In the genomic region with DNA sequence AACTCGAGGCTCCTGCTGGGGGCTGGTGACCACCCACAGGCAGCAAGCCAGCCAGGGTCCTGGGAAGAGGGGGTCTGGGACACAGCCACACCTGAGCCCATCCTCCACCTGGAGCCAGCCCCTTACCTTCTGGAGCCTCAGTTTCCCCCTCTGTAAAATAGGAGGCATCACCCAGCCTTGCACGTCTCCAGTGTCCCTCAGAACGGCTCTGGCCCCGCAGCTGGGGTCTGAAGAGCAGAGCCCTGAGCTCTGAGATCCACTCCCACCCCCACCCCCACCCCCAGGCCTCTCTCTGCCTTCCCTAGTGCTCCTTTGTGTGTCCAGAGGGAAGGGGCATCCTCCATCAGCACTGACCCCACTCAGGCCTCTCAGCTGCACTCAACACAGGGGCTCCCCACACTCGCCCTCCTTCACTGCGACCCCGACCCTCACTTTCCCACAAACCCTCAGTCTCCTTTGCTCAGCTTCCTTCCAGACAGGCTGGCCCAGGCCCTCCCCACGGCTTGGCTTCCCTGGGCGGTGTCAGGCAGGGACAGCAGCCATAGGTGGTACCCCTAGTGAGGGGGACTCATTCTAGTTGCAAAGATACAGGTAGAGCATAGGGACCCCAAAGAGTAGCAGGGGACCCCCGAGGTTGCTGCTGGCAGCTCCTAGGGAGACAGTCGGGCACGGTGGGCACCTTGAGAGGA, we compare ENCODE assay signal across 18 cellular contexts. TPM values are rescaled to one million over a fixed set of nuclear protein-coding genes. Genes with fewer than 3 reads are reported as not detected.
DNase-seq lines count a peak whose midpoint lies in the region; ATAC-seq and TF ChIP-seq lines count a peak whose summit lies in the region.
"Had no signal": no experiment of that assay in that cellular context is flagged by ENCODE, and none has a peak within 500 bp of the region (broad histone marks: within the 10 kb centered on the region; RNA-seq: fewer than 3 reads in every experiment).

No MANE protein-coding gene starts in this region.

- H3K4me3 ChIP-seq in BLaER1 treated with 17β-estradiol and CSF1 and Interleukin-3, amounts not matched to agents 10 nM and 100 nM = no peak overlapping the region
- H3K4me3 ChIP-seq: MG63, PC-9 had no signal

- peak overlapping the region; percentile 71 for H3K27ac Mint-ChIP-seq in progenitor cell of endocrine pancreas

- H3K4me2 ChIP-seq in BLaER1 treated with 17β-estradiol and CSF1 and Interleukin-3, amounts not matched to agents 10 nM and 100 nM = peak overlapping the region; percentile 45 to 88 (median 72)
- H3K4me2 ChIP-seq: PC-9 had no signal

- no peaks in the 10 kb centered on the region for H3K36me3 ChIP-seq in BLaER1 treated with 17β-estradiol and CSF1 and Interleukin-3, amounts not matched to agents 10 nM and 100 nM
- H3K36me3 ChIP-seq: MG63 had no signal

- H4K20me1 ChIP-seq in BLaER1 treated with 17β-estradiol and CSF1 and Interleukin-3, amounts not matched to agents 10 nM and 100 nM = peaks cover 0 to 15% (median 0%) of the 10 kb centered on the region in 11 experiments; a peak in 3 of 22 replicates

- H3K4me1 ChIP-seq in BLaER1 treated with 17β-estradiol and CSF1 and Interleukin-3, amounts not matched to agents 10 nM and 100 nM = peaks cover 43 to 81% (median 71%) of the 10 kb centered on the region in 10 experiments

- H3K4me3 Mint-ChIP-seq in progenitor cell of endocrine pancreas (ENCODE audit: low read depth) = no peak overlapping the region

- H3K9me3 ChIP-seq in BLaER1 treated with 17β-estradiol and CSF1 and Interleukin-3, amounts not matched to agents 10 nM and 100 nM (replicated peaks in 1 of 11) = no peaks in the 10 kb centered on the region
- H3K9me3 ChIP-seq: MG63 had no signal

- H3K27me3 ChIP-seq in BLaER1 treated with 17β-estradiol and CSF1 and Interleukin-3, amounts not matched to agents 10 nM and 100 nM = no peaks in the 10 kb centered on the region
- no peaks in the 10 kb centered on the region for H3K27me3 ChIP-seq in layer of hippocampus (ENCODE audit: control insufficient read depth, insufficient read depth, low read length)
- H3K27me3 ChIP-seq: MG63 had no signal

- no peak for ATAC-seq in HG02981 (IDR thresholded peaks at IDR 0.05; ENCODE audit: unreplicated experiment)

- H3K9me3 Mint-ChIP-seq in progenitor cell of endocrine pancreas (ENCODE audit: low read depth) = no peaks in the 10 kb centered on the region

- no peaks in the 10 kb centered on the region for H3K27me3 Mint-ChIP-seq in progenitor cell of endocrine pancreas

- peaks cover 47% of the 10 kb centered on the region for H3K4me1 Mint-ChIP-seq in progenitor cell of endocrine pancreas (ENCODE audit: low read depth)

- H3K36me3 Mint-ChIP-seq in progenitor cell of endocrine pancreas (ENCODE audit: insufficient read depth) = no peaks in the 10 kb centered on the region

- peak overlapping the region in 2 of 11 experiments; percentile 41 to 48; a peak in 4 of 22 replicates for H3K9ac ChIP-seq in BLaER1 treated with 17β-estradiol and CSF1 and Interleukin-3, amounts not matched to agents 10 nM and 100 nM

- in situ Hi-C loops in KBM-7 (cut with MboI; ENCODE audit: low pct_unique_long_range_greater_than_20kb, low sequenced_read_pairs) = no loop called here

- no peak for TF ChIP-seq CTCF in progenitor cell of endocrine pancreas (IDR thresholded peaks at IDR 0.05; ENCODE audit: unreplicated experiment)

- no peak for DNase-seq in progenitor cell of endocrine pancreas (ENCODE audit: low spot score, unreplicated experiment)
- no peak for DNase-seq in KBM-7
- no peak for DNase-seq in kidney tubule cell (ENCODE audit: low spot score)
- DNase-seq: COR-L47, DMS 273 treated with DMSO at 0.1 percent for 48 hours, IMR-90, Karpas-422, MG63, NCI-H1048, NCI-H1436, NCI-H2029, NCI-H2171, NCI-H526, PC-9 had no signal

- peak overlapping the region in 1 of 11 experiments; percentile 48; a peak in 2 of 22 replicates for H3K27ac ChIP-seq in BLaER1 treated with 17β-estradiol and CSF1 and Interleukin-3, amounts not matched to agents 10 nM and 100 nM
- H3K27ac ChIP-seq in angular gyrus (ENCODE audit: low read depth, low read length) (peak overlapping the region; percentile 71), layer of hippocampus (ENCODE audit: low read depth, low read length) (peak overlapping the region; percentile 99)
- H3K27ac ChIP-seq: PC-9 had no signal

RNA-seq across cellular contexts. Expression of a gene that starts 33.3 kb away (rescaled TPM):
- 18.0 and 18.7 TPM in 2 replicates for total RNA-seq in progenitor cell of endocrine pancreas
